Comparison of ENCODE assay signal across 8 cellular contexts in the genomic region with DNA sequence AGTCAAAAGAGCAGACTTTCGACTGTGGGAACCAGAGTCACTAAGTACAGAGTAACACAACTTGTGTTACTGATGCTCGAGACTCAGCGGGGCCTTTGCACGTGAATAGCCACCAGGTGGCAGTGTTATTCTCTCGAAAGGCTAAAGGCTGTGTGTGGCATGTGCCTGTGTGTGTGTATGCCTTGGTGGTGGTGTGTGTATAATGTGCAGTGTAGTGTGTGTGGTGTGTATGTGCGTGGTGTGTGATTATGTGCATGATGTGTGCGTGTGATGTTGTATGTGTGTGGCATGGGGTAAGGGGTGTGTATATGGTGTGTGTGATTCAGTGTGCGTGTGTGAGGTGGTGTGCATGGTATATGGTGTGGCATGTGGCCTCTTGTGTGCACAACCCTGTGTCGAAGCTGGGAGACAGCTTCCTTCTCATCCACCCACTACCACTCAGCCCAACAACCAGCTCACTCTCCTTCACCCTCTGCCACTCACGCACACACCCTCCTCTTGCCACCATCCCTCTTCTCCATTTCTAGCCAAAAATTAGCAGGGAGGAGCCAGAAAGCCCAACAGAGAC.
DNase-seq lines count a peak whose midpoint lies in the region; ATAC-seq and TF ChIP-seq lines count a peak whose summit lies in the region.

No MANE protein-coding gene starts in this region.

- intact Hi-C loops in esophagus squamous epithelium (cut with DNase I) = loop anchor here (5.0 to 10.0 kb wide), 3 partner anchors 73 to 291 kb away; no protein-coding TSS in a partner anchor
- intact Hi-C loops in natural killer cell (cut with micrococcal nuclease) = loop anchor here (1.0 to 5.0 kb wide), 2 partner anchors 289 to 621 kb away; no protein-coding TSS in a partner anchor

- no peaks in the 10 kb centered on the region for H3K9me3 Mint-ChIP-seq in natural killer cell

- ATAC-seq in GM19372 (IDR thresholded peaks at IDR 0.05; ENCODE audit: low read depth, unreplicated experiment) = peak; percentile 83
- peak; percentile 55 to 82 (median 73) for ATAC-seq in natural killer cell
- ATAC-seq in stimulated activated naive CD8-positive, alpha-beta T cell treated with anti-CD3 and anti-CD28 coated beads, Interleukin-15, Interleukin-2, amounts not matched to agents 100 U/mL and 50 U/mL, for 24 hours = peak; percentile 88

- H3K27ac Mint-ChIP-seq in natural killer cell = no peak overlapping the region

- no peaks in the 10 kb centered on the region for H3K27me3 ChIP-seq in esophagus squamous epithelium

- H3K4me3 Mint-ChIP-seq in natural killer cell = no peak overlapping the region

- no peak for TF ChIP-seq POLR2A in esophagus squamous epithelium (IDR thresholded peaks at IDR 0.05)

- no peak overlapping the region for H3K27ac ChIP-seq in esophagus squamous epithelium

- peaks cover 13 to 25% (median 13%) of the 10 kb centered on the region in 3 donors for H3K4me1 ChIP-seq in esophagus squamous epithelium

- no peaks in the 10 kb centered on the region for H3K36me3 ChIP-seq in esophagus squamous epithelium

- H3K4me1 Mint-ChIP-seq in natural killer cell = no peaks in the 10 kb centered on the region

- DNase-seq in AG20443 (ENCODE audit: low spot score) (peak; percentile 77), OCI-M1 (lab: John Stamatoyannopoulos, UW) (peak; percentile 83), activated T-cell treated with anti-CD3 and anti-CD28 coated beads for 24 hours (ENCODE audit: low read depth) (peak; percentile 57), esophagus squamous epithelium (lab: John Stamatoyannopoulos, UW) (peak; percentile 3), natural killer cell (peak; percentile 22)
- peak; percentile 62 for DNase-seq in Jurkat, Clone E6-1 (ENCODE audit: low read depth, low spot score)
- DNase-seq in stimulated activated naive CD8-positive, alpha-beta T cell treated with anti-CD3 and anti-CD28 coated beads, Interleukin-15, Interleukin-2, amounts not matched to agents 100 U/mL and 50 U/mL, for 24 hours = peak; percentile 73

- TF ChIP-seq CTCF in esophagus squamous epithelium (IDR thresholded peaks at IDR 0.05) (peak; percentile 70 to 94 (median 90)), natural killer cell (IDR thresholded peaks at IDR 0.05) (peak; percentile 77)

- H3K36me3 Mint-ChIP-seq in natural killer cell = no peaks in the 10 kb centered on the region

- H3K4me3 ChIP-seq in Jurkat, Clone E6-1 (ENCODE audit: low read length) = no peak overlapping the region
- no peak overlapping the region for H3K4me3 ChIP-seq in esophagus squamous epithelium

- H3K27me3 Mint-ChIP-seq in natural killer cell (ENCODE audit: low read depth in 2 of 2) = peaks cover 0 to 7% of the 10 kb centered on the region in 2 donors

- no peaks in the 10 kb centered on the region for H3K9me3 ChIP-seq in esophagus squamous epithelium

- 16 to 17% methylated on average over 10 of the region's 10 CpGs for WGBS in esophagus squamous epithelium, 2 donors

Comparison
In these comparisons a context has a peak if more than half of its experiments do, and no peak if none do; other contexts are left out.
1. DNase-seq: peak in every context shown above with its lines; median percentile 83 in OCI-M1; 77 in AG20443; 73 in stimulated activated naive CD8-positive, alpha-beta T cell treated with anti-CD3 and anti-CD28 coated beads, Interleukin-15, Interleukin-2, amounts not matched to agents 100 U/mL and 50 U/mL, for 24 hours; 62 in Jurkat, Clone E6-1; 57 in activated T-cell treated with anti-CD3 and anti-CD28 coated beads for 24 hours; 22 in natural killer cell; 3 in esophagus squamous epithelium.